8 cellular contexts compared by ENCODE assay signal in genomic region chr12:57173089-57173488, GRCh38. TPM values are rescaled to one million over a fixed set of nuclear protein-coding genes. Genes with fewer than 3 reads are reported as not detected.
DNase-seq lines count a peak whose midpoint lies in the region; ATAC-seq, FAIRE-seq and TF ChIP-seq lines count a peak whose summit lies in the region.

No MANE protein-coding gene starts in this region.

- dilution Hi-C loops in endothelial cell of umbilical vein (cut with MboI; ENCODE audit: extremely low pct_ligation_motif_present, low sequenced_read_pairs), result loop anchor here (5.0 kb wide), 1 partner anchor 51 kb away; no protein-coding TSS in a partner anchor

- H3K4me3 ChIP-seq in endothelial cell of umbilical vein (replicated peaks in 1 of 3; ENCODE audit: insufficient read depth in 1 of 3, low read depth in 1 of 3, low read length in 3 of 3), result no peak overlapping the region
- H3K4me3 ChIP-seq in psoas muscle, result no peak overlapping the region

- in situ Hi-C loops in SK-MEL-5 (cut with HindIII; ENCODE audit: low pct_unique_long_range_greater_than_20kb, low sequenced_read_pairs), result no loop called here

- intact Hi-C loops in endothelial cell of umbilical vein (cut with micrococcal nuclease) (loop anchor here (1.0 kb wide), 1 partner anchor 49 kb away; no protein-coding TSS in a partner anchor), psoas muscle (cut with DNase I) (no loop called here)

- no peaks in the 10 kb centered on the region for H3K4me1 ChIP-seq in endothelial cell of umbilical vein (ENCODE audit: control insufficient read depth, extremely low read depth, insufficient read depth, low read length)
- H3K4me1 ChIP-seq in psoas muscle, result no peaks in the 10 kb centered on the region

- TF ChIP-seq POLR2A in endothelial cell of umbilical vein (IDR thresholded peaks at IDR 0.05; ENCODE audit: low read depth, low read length), result no peak

- no peak overlapping the region for H3K9ac ChIP-seq in endothelial cell of umbilical vein (replicated peaks; ENCODE audit: extremely low read depth, insufficient read depth, low read length)

- H3K79me2 ChIP-seq in endothelial cell of umbilical vein (ENCODE audit: control insufficient read depth, insufficient read depth, low read length), result no peaks in the 10 kb centered on the region

- peak; percentile 69 for FAIRE-seq in endothelial cell of umbilical vein (lab: Jason Lieb, UNC)

- no TSS peak for BruUV-seq in endothelial cell of umbilical vein (replicated peaks; lab: Mats Ljungman, UMichigan)

- POLR2A ChIA-PET in endothelial cell of umbilical vein (lab: Charles Lee), result no interaction called here

- TF ChIP-seq CTCF in endothelial cell of umbilical vein (IDR thresholded peaks at IDR 0.05; ENCODE audit: extremely low read depth in 1 of 2, insufficient read depth in 1 of 2, low read depth in 1 of 2, low read length in 2 of 2) (peak; percentile 45 to 72), psoas muscle (IDR thresholded peaks at IDR 0.05) (peak; percentile 34)

- no peaks in the 10 kb centered on the region for H4K20me1 ChIP-seq in endothelial cell of umbilical vein (replicated peaks; ENCODE audit: control insufficient read depth, extremely low read depth, insufficient read depth, low read length)

- H3K27me3 ChIP-seq in endothelial cell of umbilical vein (ENCODE audit: control insufficient read depth in 2 of 2, insufficient read depth in 2 of 2, low read length in 2 of 2) (no peaks in the 10 kb centered on the region), psoas muscle (ENCODE audit: insufficient read depth in 3 of 3, low read length in 2 of 3) (no peaks in the 10 kb centered on the region)

- H3K27ac ChIP-seq in endothelial cell of umbilical vein (ENCODE audit: insufficient read depth, low read depth, low read length) (no peak overlapping the region), psoas muscle (no peak overlapping the region)

- no peaks in the 10 kb centered on the region for H3K9me3 ChIP-seq in endothelial cell of umbilical vein (replicated peaks; ENCODE audit: control insufficient read depth, insufficient read depth, low read length)
- no peaks in the 10 kb centered on the region for H3K9me3 ChIP-seq in psoas muscle

- WGBS in psoas muscle, 3 donors, result 63 to 79% (median 69%) methylated on average over 10 to 11 of the region's 11 CpGs

- H3K4me2 ChIP-seq in endothelial cell of umbilical vein (ENCODE audit: insufficient read depth, low read length), result no peak overlapping the region

- no peaks in the 10 kb centered on the region for H3K36me3 ChIP-seq in endothelial cell of umbilical vein (ENCODE audit: control insufficient read depth in 2 of 2, extremely low read depth in 1 of 2, insufficient read depth in 2 of 2, low read length in 2 of 2)
- peaks cover 0 to 34% of the 10 kb centered on the region in 2 donors for H3K36me3 ChIP-seq in psoas muscle (ENCODE audit: insufficient read depth in 1 of 2, low read depth in 1 of 2)

- ATAC-seq in psoas muscle, result no peak
- no peak for ATAC-seq in HG03095 (IDR thresholded peaks at IDR 0.05; ENCODE audit: unreplicated experiment)

- DNase-seq in activated T-cell treated with anti-CD3 and anti-CD28 coated beads for 1 hour (ENCODE audit: low read depth) (peak; percentile 11), SK-MEL-5 (ENCODE audit: low read depth, low spot score) (peak; percentile 52), endothelial cell of umbilical vein (ENCODE audit: low read depth, low spot score) (peak; percentile 18), psoas muscle (no peak), RKO (ENCODE audit: low spot score) (no peak), COR-L47 (lab: John Stamatoyannopoulos, UW) (no peak)
- DNase-seq in activated T-cell treated with anti-CD3 and anti-CD28 coated beads, Interleukin-2, amount 50 U/mL, for 1 hour, result no peak

- H2AFZ ChIP-seq in endothelial cell of umbilical vein (ENCODE audit: low read depth, low read length), result no peak overlapping the region

- CTCF ChIA-PET in endothelial cell of umbilical vein (lab: Charles Lee), result interaction anchor here (0.6 to 13.0 kb wide), 16 partner anchors 12 to 104 kb away, joined by 3 to 429 read pairs (median 4); partner anchors contain the start of genes LRP1, LRP1-AS, NEMP1 and SHMT2

- no peaks in the 10 kb centered on the region for H3K9me1 ChIP-seq in endothelial cell of umbilical vein (replicated peaks; ENCODE audit: control insufficient read depth, extremely low read depth, insufficient read depth, low read length)

TF ChIP-seq in endothelial cell of umbilical vein, 7 proteins besides CTCF, POLR2A, EP300 and RAD21:
- TF ChIP-seq MAX (IDR thresholded peaks at IDR 0.05; ENCODE audit: insufficient read depth, insufficient read length), result no peak
- TF ChIP-seq FOS (IDR thresholded peaks at IDR 0.05; ENCODE audit: borderline replicate concordance, insufficient read depth, low read length), result no peak
- no peak for TF ChIP-seq POLR2AphosphoS5 (IDR thresholded peaks at IDR 0.05; ENCODE audit: insufficient read depth, low read depth, low read length)
- TF ChIP-seq MYC (IDR thresholded peaks at IDR 0.05; ENCODE audit: low read depth, low read length), result no peak
- TF ChIP-seq JUN (IDR thresholded peaks at IDR 0.05; ENCODE audit: borderline replicate concordance, insufficient read depth, insufficient read length, low read depth), result no peak
- TF ChIP-seq EZH2 (IDR thresholded peaks at IDR 0.05; ENCODE audit: borderline replicate concordance, low read depth, low read length, severe bottlenecking), result no peak
- TF ChIP-seq GATA2 (IDR thresholded peaks at IDR 0.05; ENCODE audit: insufficient read depth, insufficient read length, low read depth, low read length), result no peak

RNA-seq across cellular contexts. Expression of gene LRP1-AS, which starts 25.7 kb away (rescaled TPM):
- not detected in 2 replicates for total RNA-seq in SK-MEL-5 (2014; rRNA removed; shearing (Covaris generic))
- not detected in 2 replicates for polyA plus RNA-seq in SK-MEL-5 (2015; cell fraction: cytosol; rRNA removed)
- polyA plus RNA-seq in SK-MEL-5 (2015; cell fraction: nucleus; rRNA removed), result not detected in 2 replicates
- total RNA-seq in endothelial cell of umbilical vein (not detected in 2 replicates), psoas muscle (not detected)
- polyA plus RNA-seq in endothelial cell of umbilical vein (not detected in 2 replicates), psoas muscle (not detected)
- not detected in 2 replicates for polyA plus RNA-seq in endothelial cell of umbilical vein (2011; cell fraction: cytosol; rRNA removed)
- not detected in 2 replicates for polyA plus RNA-seq in endothelial cell of umbilical vein (2011; cell fraction: nucleus; rRNA removed)
- polyA plus RNA-seq in endothelial cell of umbilical vein (2012), result not detected in 2 replicates
- polyA minus RNA-seq in endothelial cell of umbilical vein, result not detected in 2 replicates
- polyA minus RNA-seq in endothelial cell of umbilical vein (2011; cell fraction: cytosol; rRNA and poly(A)+ RNA removed), result not detected
- not detected in 2 replicates for polyA minus RNA-seq in endothelial cell of umbilical vein (2011; cell fraction: nucleus; rRNA and poly(A)+ RNA removed)

RNA-seq across cellular contexts. Expression of gene NXPH4, which starts 43.5 kb away (rescaled TPM):
- 5.1 and 5.4 TPM in 2 replicates for total RNA-seq in SK-MEL-5 (2014; rRNA removed; shearing (Covaris generic))
- 18.8 and 20.2 TPM in 2 replicates for polyA plus RNA-seq in SK-MEL-5 (2015; cell fraction: cytosol; rRNA removed)
- polyA plus RNA-seq in SK-MEL-5 (2015; cell fraction: nucleus; rRNA removed), result 1.9 and 3.3 TPM in 2 replicates
- not detected in 2 replicates for total RNA-seq in endothelial cell of umbilical vein
- polyA plus RNA-seq in endothelial cell of umbilical vein, result 0.07 TPM in 1 of 2 replicates, not detected in the other
- polyA plus RNA-seq in endothelial cell of umbilical vein (2011; cell fraction: cytosol; rRNA removed), result 0.04 and 0.06 TPM in 2 replicates
- polyA plus RNA-seq in endothelial cell of umbilical vein (2011; cell fraction: nucleus; rRNA removed), result not detected in 2 replicates
- polyA plus RNA-seq in endothelial cell of umbilical vein (2012), result not detected in 2 replicates
- polyA minus RNA-seq in endothelial cell of umbilical vein, result 0.11 TPM in 1 of 2 replicates, not detected in the other
- polyA minus RNA-seq in endothelial cell of umbilical vein (2011; cell fraction: cytosol; rRNA and poly(A)+ RNA removed), result 2.8 TPM
- polyA minus RNA-seq in endothelial cell of umbilical vein (2011; cell fraction: nucleus; rRNA and poly(A)+ RNA removed), result not detected in 2 replicates
- total RNA-seq in psoas muscle, result under 1 TPM in 3 of 4 donors, not detected in 1; 0.24 to 0.58 (median 0.42) TPM
- polyA plus RNA-seq in psoas muscle, result under 1 TPM in 2 of 3 donors, not detected in 1; 0.01 to 0.20 TPM

RNA-seq across cellular contexts. Expression of gene LRP1, which starts 44.8 kb away (rescaled TPM):
- total RNA-seq in SK-MEL-5 (2014; rRNA removed; shearing (Covaris generic)), result 4.2 and 6.4 TPM in 2 replicates
- 23.5 and 28.3 TPM in 2 replicates for polyA plus RNA-seq in SK-MEL-5 (2015; cell fraction: cytosol; rRNA removed)
- polyA plus RNA-seq in SK-MEL-5 (2015; cell fraction: nucleus; rRNA removed), result 24.9 and 26.7 TPM in 2 replicates
- total RNA-seq in endothelial cell of umbilical vein, result 3.8 and 4.6 TPM in 2 replicates
- 1.5 and 1.6 TPM in 2 replicates for polyA plus RNA-seq in endothelial cell of umbilical vein
- 1.5 and 2.4 TPM in 2 replicates for polyA plus RNA-seq in endothelial cell of umbilical vein (2011; cell fraction: cytosol; rRNA removed)
- 2.3 and 3.1 TPM in 2 replicates for polyA plus RNA-seq in endothelial cell of umbilical vein (2011; cell fraction: nucleus; rRNA removed)
- polyA plus RNA-seq in endothelial cell of umbilical vein (2012), result 2.7 and 9.0 TPM in 2 replicates
- 7.8 and 9.3 TPM in 2 replicates for polyA minus RNA-seq in endothelial cell of umbilical vein
- polyA minus RNA-seq in endothelial cell of umbilical vein (2011; cell fraction: cytosol; rRNA and poly(A)+ RNA removed), result 3.2 TPM
- 4.3 and 5.0 TPM in 2 replicates for polyA minus RNA-seq in endothelial cell of umbilical vein (2011; cell fraction: nucleus; rRNA and poly(A)+ RNA removed)
- total RNA-seq in psoas muscle, result 10 to 100 TPM; 33.1 to 50.6 (median 35.1) TPM
- 10 to 100 TPM; 10.7 to 14.7 (median 14.5) TPM for polyA plus RNA-seq in psoas muscle

RNA-seq across cellular contexts. Expression of gene SHMT2, which starts 56.4 kb away (rescaled TPM):
- 345 and 365 TPM in 2 replicates for total RNA-seq in SK-MEL-5 (2014; rRNA removed; shearing (Covaris generic))
- 441 and 554 TPM in 2 replicates for polyA plus RNA-seq in SK-MEL-5 (2015; cell fraction: cytosol; rRNA removed)
- 436 and 456 TPM in 2 replicates for polyA plus RNA-seq in SK-MEL-5 (2015; cell fraction: nucleus; rRNA removed)
- total RNA-seq in endothelial cell of umbilical vein, result 148 and 155 TPM in 2 replicates
- 243 and 287 TPM in 2 replicates for polyA plus RNA-seq in endothelial cell of umbilical vein
- 200 and 222 TPM in 2 replicates for polyA plus RNA-seq in endothelial cell of umbilical vein (2011; cell fraction: cytosol; rRNA removed)
- 221 and 233 TPM in 2 replicates for polyA plus RNA-seq in endothelial cell of umbilical vein (2011; cell fraction: nucleus; rRNA removed)
- polyA plus RNA-seq in endothelial cell of umbilical vein (2012), result 126 and 146 TPM in 2 replicates
- 158 and 166 TPM in 2 replicates for polyA minus RNA-seq in endothelial cell of umbilical vein
- polyA minus RNA-seq in endothelial cell of umbilical vein (2011; cell fraction: cytosol; rRNA and poly(A)+ RNA removed), result 225 TPM
- 89.4 and 105 TPM in 2 replicates for polyA minus RNA-seq in endothelial cell of umbilical vein (2011; cell fraction: nucleus; rRNA and poly(A)+ RNA removed)
- total RNA-seq in psoas muscle, result 10 to 100 TPM; 39.2 to 59.2 (median 47.3) TPM
- polyA plus RNA-seq in psoas muscle, result 10 to 100 TPM; 36.6 to 66.8 (median 62.7) TPM

Comparison
In these comparisons a context has a peak if more than half of its experiments do, and no peak if none do; other contexts are left out.
1. DNase-seq: peak in activated T-cell treated with anti-CD3 and anti-CD28 coated beads for 1 hour (single experiment), SK-MEL-5 (single experiment) and endothelial cell of umbilical vein (single experiment); none in activated T-cell treated with anti-CD3 and anti-CD28 coated beads, Interleukin-2, amount 50 U/mL, for 1 hour (single experiment), psoas muscle (0 of 2), RKO (single experiment) and COR-L47 (single experiment).